ENCODE assay signal across 8 cellular contexts in genomic region chr18:74819433-74820059, GRCh38.
A peak's percentile ranks its signal among the peaks of the same experiment; 100 is the strongest.
DNase-seq lines count a peak whose midpoint lies in the region; ATAC-seq, FAIRE-seq and TF ChIP-seq lines count a peak whose summit lies in the region.

No MANE protein-coding gene starts in this region.

- H3K4me3 ChIP-seq in K562, result no peak overlapping the region

- TF ChIP-seq CTCF in 22Rv1 (IDR thresholded peaks at IDR 0.05) (peak; percentile 82), K562 (IDR thresholded peaks at IDR 0.05 in 2 of 3, conservative IDR thresholded peaks at IDR 0.05 in 1 of 3; ENCODE audit: insufficient read depth in 2 of 3, low read depth in 1 of 3, low read length in 3 of 3) (peak; percentile 54 to 68 (median 56)), osteocyte (IDR thresholded peaks at IDR 0.05) (peak; percentile 55)

- no peak overlapping the region for H3K27ac Mint-ChIP-seq in osteocyte (ENCODE audit: unreplicated experiment)
- no peak overlapping the region for H3K27ac Mint-ChIP-seq in activated CD4-positive, alpha-beta T cell treated with anti-CD3 and anti-CD28 coated beads, Interleukin-2, amount 10 ng/mL, durations not matched to agents 7 days and 5 days

- peaks cover 4% of the 10 kb centered on the region for H3K9me3 Mint-ChIP-seq in osteocyte (ENCODE audit: unreplicated experiment)
- H3K9me3 Mint-ChIP-seq in activated CD4-positive, alpha-beta T cell treated with anti-CD3 and anti-CD28 coated beads, Interleukin-2, amount 10 ng/mL, durations not matched to agents 7 days and 5 days, result peaks cover 8% of the 10 kb centered on the region

- H3K4me1 Mint-ChIP-seq in osteocyte (ENCODE audit: unreplicated experiment), result no peaks in the 10 kb centered on the region
- no peaks in the 10 kb centered on the region for H3K4me1 Mint-ChIP-seq in activated CD4-positive, alpha-beta T cell treated with anti-CD3 and anti-CD28 coated beads, Interleukin-2, amount 10 ng/mL, durations not matched to agents 7 days and 5 days

- TF ChIP-seq RAD21 in K562 (CRISPR knock-in tag; conservative IDR thresholded peaks at IDR 0.05 in 1 of 2, IDR thresholded peaks at IDR 0.05 in 1 of 2), result no peak; a peak in 1 of 4 replicates

- peak; percentile 65 for FAIRE-seq in K562 (lab: Jason Lieb, UNC)

- no peaks in the 10 kb centered on the region for H3K79me2 ChIP-seq in K562 (ENCODE audit: control insufficient read depth, insufficient read depth, low read length)

- no peak overlapping the region for H3K9ac ChIP-seq in K562 (ENCODE audit: insufficient read depth in 1 of 2, low read depth in 2 of 2, low read length in 2 of 2)

- ATAC-seq in GM18868 (IDR thresholded peaks at IDR 0.05; ENCODE audit: unreplicated experiment) (peak; percentile 85), HG03442 (IDR thresholded peaks at IDR 0.05; ENCODE audit: unreplicated experiment) (peak; percentile 66), K562 (peak; percentile 97)

- H3K4me1 ChIP-seq in K562 (replicated peaks in 1 of 2; ENCODE audit: control insufficient read depth in 2 of 2, insufficient read depth in 2 of 2, low read length in 2 of 2), result no peaks in the 10 kb centered on the region

- peaks cover 9% of the 10 kb centered on the region for H3K36me3 Mint-ChIP-seq in osteocyte (ENCODE audit: unreplicated experiment)
- peaks cover 20% of the 10 kb centered on the region for H3K36me3 Mint-ChIP-seq in activated CD4-positive, alpha-beta T cell treated with anti-CD3 and anti-CD28 coated beads, Interleukin-2, amount 10 ng/mL, durations not matched to agents 7 days and 5 days (ENCODE audit: low read depth)

- no peak overlapping the region for H3K4me3 Mint-ChIP-seq in osteocyte (ENCODE audit: unreplicated experiment)
- no peak overlapping the region for H3K4me3 Mint-ChIP-seq in activated CD4-positive, alpha-beta T cell treated with anti-CD3 and anti-CD28 coated beads, Interleukin-2, amount 10 ng/mL, durations not matched to agents 7 days and 5 days

- CTCF ChIA-PET in K562 (lab: Yijun Ruan, JAX; ENCODE audit: low intra/inter-chr PET ratio), result interaction anchor here (0.6 kb wide), 1 partner anchor 54 kb away, joined by 3 read pairs; no protein-coding TSS in a partner anchor
- CTCF ChIA-PET in activated CD4-positive, alpha-beta T cell treated with anti-CD3 and anti-CD28 coated beads, Interleukin-2, amount 10 ng/mL, durations not matched to agents 7 days and 5 days (lab: Charles Lee), result interaction anchor here (1.0 kb wide), 1 partner anchor 15 kb away, joined by 3 read pairs; no protein-coding TSS in a partner anchor

- H3K27ac ChIP-seq in 22Rv1 (no peak overlapping the region), K562 (ENCODE audit: extremely low read depth, low read depth, low read length) (no peak overlapping the region)

- intact Hi-C loops in K562 (cut with micrococcal nuclease), result no loop called here

- no peak for TF ChIP-seq POLR2A in K562 (conservative IDR thresholded peaks at IDR 0.05)

- DNase-seq in K562 (ENCODE audit: extremely low read depth in 1 of 4, low spot score in 3 of 4), result peak in 2 of 4 experiments; percentile 21 to 36
- DNase-seq in osteocyte (ENCODE audit: extremely low spot score, unreplicated experiment), result no peak
- no peak for DNase-seq in activated CD4-positive, alpha-beta T cell treated with anti-CD3 and anti-CD28 coated beads, Interleukin-2, amount 10 ng/mL, durations not matched to agents 7 days and 5 days
- no peak for DNase-seq in NCI-H2029 treated with DMSO at 0.1 percent for 48 hours (lab: John Stamatoyannopoulos, UW)
- no peak for DNase-seq in SW480 (ENCODE audit: low spot score)

- H3K4me2 ChIP-seq in K562 (ENCODE audit: insufficient read depth, low read length), result no peak overlapping the region

- 50% methylated on average over 7 of the region's 7 CpGs for WGBS in K562 (ENCODE audit: insufficient coverage, low coverage, missing lambda C conversion rate)

- no peak for TF ChIP-seq EP300 in K562 (IDR thresholded peaks at IDR 0.05; ENCODE audit: low read length)

- POLR2A ChIA-PET in K562 (lab: Yijun Ruan, JAX), result interaction anchor here (0.5 kb wide), 1 partner anchor 17 kb away, joined by 5 read pairs; no protein-coding TSS in a partner anchor
- POLR2A ChIA-PET in activated CD4-positive, alpha-beta T cell treated with anti-CD3 and anti-CD28 coated beads, Interleukin-2, amount 10 ng/mL, durations not matched to agents 7 days and 5 days (lab: Charles Lee), result no interaction called here

- H3K9me3 ChIP-seq in K562 (replicated peaks; ENCODE audit: control insufficient read depth, insufficient read depth, low read depth, low read length), result no peaks in the 10 kb centered on the region

- H3K36me3 ChIP-seq in K562 (ENCODE audit: control insufficient read depth, insufficient read depth, low read length), result no peaks in the 10 kb centered on the region

- in situ Hi-C loops in K562 (cut with MboI), result no loop called here

- no peak overlapping the region for H2AFZ ChIP-seq in K562 (ENCODE audit: low read depth, low read length)

- H3K27me3 Mint-ChIP-seq in osteocyte (ENCODE audit: unreplicated experiment), result no peaks in the 10 kb centered on the region
- no peaks in the 10 kb centered on the region for H3K27me3 Mint-ChIP-seq in activated CD4-positive, alpha-beta T cell treated with anti-CD3 and anti-CD28 coated beads, Interleukin-2, amount 10 ng/mL, durations not matched to agents 7 days and 5 days

- H4K20me1 ChIP-seq in K562 (replicated peaks; ENCODE audit: control insufficient read depth, insufficient read depth, low read length), result no peaks in the 10 kb centered on the region

- H3K27me3 ChIP-seq in K562 (ENCODE audit: control insufficient read depth in 2 of 2, insufficient read depth in 2 of 2, low read length in 2 of 2), result no peaks in the 10 kb centered on the region

- no TSS peak for BruUV-seq in K562 (replicated peaks; lab: Mats Ljungman, UMichigan)

- H3K9me1 ChIP-seq in K562 (ENCODE audit: control insufficient read depth, insufficient read depth, low read length), result no peaks in the 10 kb centered on the region

TF ChIP-seq in K562, 482 proteins besides CTCF, POLR2A, EP300 and RAD21 (continues in another document):
- TF ChIP-seq SNIP1 (IDR thresholded peaks at IDR 0.05; ENCODE audit: low read depth), result no peak
- no peak for TF ChIP-seq SMAD3 (CRISPR knock-in tag; conservative IDR thresholded peaks at IDR 0.05)
- TF ChIP-seq FOS (IDR thresholded peaks at IDR 0.05; ENCODE audit: extremely low read depth, insufficient read length), result no peak
- TF ChIP-seq ZNF696 (CRISPR knock-in tag; conservative IDR thresholded peaks at IDR 0.05), result no peak
- TF ChIP-seq YBX1 (IDR thresholded peaks at IDR 0.05), result no peak
- TF ChIP-seq ZNF318 (IDR thresholded peaks at IDR 0.05; ENCODE audit: borderline replicate concordance in 1 of 2, low read depth in 1 of 2), result no peak
